In genomic region chr4:145482209-145483021, GRCh38 we compare ENCODE assay signal across 8 cellular contexts. TPM values are rescaled to one million over a fixed set of nuclear protein-coding genes. Genes with fewer than 3 reads are reported as not detected.
DNase-seq lines count a peak whose midpoint lies in the region; ATAC-seq and TF ChIP-seq lines count a peak whose summit lies in the region.

No MANE protein-coding gene starts in this region.

- H3K27me3 ChIP-seq in ectodermal cell (ENCODE audit: control insufficient read depth, insufficient read depth, low read length, poor library complexity, severe bottlenecking) = no peaks in the 10 kb centered on the region
- no peaks in the 10 kb centered on the region for H3K27me3 ChIP-seq in lung (ENCODE audit: control insufficient read depth, insufficient read depth)

- H3K36me3 ChIP-seq in ectodermal cell (ENCODE audit: control insufficient read depth, insufficient read depth, low read length) = no peaks in the 10 kb centered on the region
- no peaks in the 10 kb centered on the region for H3K36me3 ChIP-seq in lung (ENCODE audit: control insufficient read depth in 2 of 2, insufficient read depth in 2 of 2, low read length in 2 of 2)

- WGBS in ectodermal cell, 2 experiments = 0 to 1% methylated on average over 73 of the region's 73 CpGs
- WGBS in lung, 2 donors = 0% methylated on average over 51 to 73 of the region's 73 CpGs

- DNase-seq in NCI-H2196 (lab: John Stamatoyannopoulos, UW; ENCODE audit: unreplicated experiment) = peak; percentile 21
- DNase-seq in NCI-H2196 treated with DMSO at 0.1 percent for 48 hours (lab: John Stamatoyannopoulos, UW; ENCODE audit: unreplicated experiment) = no peak
- peak; percentile 57 for DNase-seq in NCI-H2081 treated with DMSO at 0.1 percent for 48 hours (lab: John Stamatoyannopoulos, UW)
- DNase-seq in activated CD4-positive, alpha-beta T cell treated with anti-CD3 and anti-CD28 coated beads for 4 hours = peak; percentile 63 to 64
- peak; percentile 52 for DNase-seq in lung (ENCODE audit: low spot score)
- peak; percentile 68 to 81 (median 73) for DNase-seq in stimulated activated CD4-positive, alpha-beta T cell treated with anti-CD3 and anti-CD28 coated beads, TNF-alpha, amount 100 ng/mL, for 24 hours (ENCODE audit: low read depth in 3 of 3)

- no peaks in the 10 kb centered on the region for H3K4me1 ChIP-seq in ectodermal cell (ENCODE audit: control insufficient read depth, insufficient read depth, low read length)
- peaks cover 0 to 13% of the 10 kb centered on the region in 2 donors for H3K4me1 ChIP-seq in lung (ENCODE audit: control insufficient read depth in 2 of 2, insufficient read depth in 2 of 2, low read length in 2 of 2)

- TF ChIP-seq CTCF in lung (IDR thresholded peaks at IDR 0.05; ENCODE audit: control extremely low read depth, extremely low read depth) = no peak

- ATAC-seq in HG02763 (IDR thresholded peaks at IDR 0.05; ENCODE audit: unreplicated experiment) (peak; percentile 32), lung (ENCODE audit: insufficient read depth, low FRiP score) (peak; percentile 39)

- H3K27ac ChIP-seq in ectodermal cell (ENCODE audit: insufficient read depth, low read depth, low read length, poor library complexity, severe bottlenecking) = peak overlapping the region; percentile 86
- peak overlapping the region; percentile 98 to 99 for H3K27ac ChIP-seq in lung (ENCODE audit: low read depth in 1 of 2, low read length in 1 of 2)

- H3K4me3 ChIP-seq in ectodermal cell (ENCODE audit: insufficient read depth, low read depth, low read length) (peak overlapping the region; percentile 79), lung (peak overlapping the region; percentile 98)

- H3K9me3 ChIP-seq in ectodermal cell (ENCODE audit: control insufficient read depth, low read length) (no peaks in the 10 kb centered on the region), lung (ENCODE audit: control insufficient read depth in 2 of 2, insufficient read depth in 1 of 2, low read length in 1 of 2) (no peaks in the 10 kb centered on the region)

RNA-seq across cellular contexts. Expression of gene SMAD1, which starts 0.8 kb away (rescaled TPM):
- 30.6 TPM for polyA plus RNA-seq in ectodermal cell (2013, experiment 1 of 4)
- 31.3 TPM for polyA plus RNA-seq in ectodermal cell (2013, experiment 2 of 4)
- polyA plus RNA-seq in ectodermal cell (2013, experiment 3 of 4) = 26.0 TPM
- 27.8 TPM for polyA plus RNA-seq in ectodermal cell (2013, experiment 4 of 4)
- total RNA-seq in lung = 10 to 100 TPM; 25.2 to 50.3 TPM
- polyA plus RNA-seq in lung = 10 to 100 TPM in 1 of 2 donors, 1 to 10 TPM in 1; 3.7 to 14.5 TPM
